In genomic region chr11:128525411-128526243, GRCh38 we compare ENCODE assay signal across 8 cellular contexts.
DNase-seq lines count a peak whose midpoint lies in the region; ATAC-seq and TF ChIP-seq lines count a peak whose summit lies in the region.

No MANE protein-coding gene starts in this region.

- H3K27ac ChIP-seq in IMR-90 (ENCODE audit: insufficient read depth, low read length) (0 out of 2 replicates have a peak overlapping the region, but pooled peaks have one; percentile 17), body of pancreas (peak overlapping the region in 1 of 4 donors; percentile 30)

- CTCF ChIA-PET in IMR-90 (lab: Yijun Ruan, JAX), result no interaction called here

- H3K27me3 ChIP-seq in IMR-90 (ENCODE audit: control insufficient read depth, insufficient read depth, low read length) (no peaks in the 10 kb centered on the region), MG63 (no peaks in the 10 kb centered on the region), body of pancreas (no peaks in the 10 kb centered on the region)

- peaks cover under 1% of the 10 kb centered on the region; the same call in 1 of the 2 replicates for H4K20me1 ChIP-seq in IMR-90 (ENCODE audit: insufficient read depth, low read length)

- 0 out of 4 replicates have a peak overlapping the region, but pooled peaks have one; percentile 17 to 20 for H4K8ac ChIP-seq in IMR-90 (ENCODE audit: low read depth in 2 of 2, low read length in 2 of 2)

- H2AK5ac ChIP-seq in IMR-90 (ENCODE audit: low read depth, low read length), result peak overlapping the region; percentile 22; the same call in 1 of the 2 replicates

- 0 out of 3 replicates have a peak overlapping the region, but pooled peaks have one; percentile 28 for H2BK15ac ChIP-seq in IMR-90 (ENCODE audit: low read depth, low read length)

- H3K4me1 Mint-ChIP-seq in memory B cell, result peaks cover 19% of the 10 kb centered on the region

- no peaks in the 10 kb centered on the region for H3K27me3 Mint-ChIP-seq in memory B cell

- H2BK20ac ChIP-seq in IMR-90 (ENCODE audit: low read depth, low read length), result peak overlapping the region; percentile 52

- no CpG with 5 or more reads among the region's 1 CpG for WGBS in IMR-90 (ENCODE audit: extremely low coverage in 2 of 2, insufficient read length in 1 of 2), 2 experiments
- 24 to 25% methylated on average over 1 of the region's 1 CpG for WGBS in body of pancreas, 2 donors

- H3K79me1 ChIP-seq in IMR-90 (ENCODE audit: low read depth in 1 of 2, low read length in 2 of 2), result peaks cover 0 to 12% of the 10 kb centered on the region in 2 experiments; a peak in 2 of 4 replicates

- no peak overlapping the region for H3K9ac ChIP-seq in IMR-90 (ENCODE audit: low read depth, low read length)

- no peak for ATAC-seq in IMR-90 (ENCODE audit: low read depth)
- no peak for ATAC-seq in memory B cell (ENCODE audit: low read depth)
- no peak for ATAC-seq in GM19455 (IDR thresholded peaks at IDR 0.05; ENCODE audit: unreplicated experiment)
- ATAC-seq in HG03097 (IDR thresholded peaks at IDR 0.05; ENCODE audit: low FRiP score, unreplicated experiment), result no peak
- no peak for ATAC-seq in body of pancreas

- intact Hi-C loops in IMR-90 (cut with micrococcal nuclease) (loop anchor here (10.0 kb wide), 1 partner anchor 309 kb away; no protein-coding TSS in a partner anchor), body of pancreas (cut with DNase I) (no loop called here)

- peak overlapping the region; percentile 37 for H3K18ac ChIP-seq in IMR-90 (ENCODE audit: low read depth, low read length)

- TF ChIP-seq POLR2A in IMR-90 (IDR thresholded peaks at IDR 0.05; ENCODE audit: low read depth, low read length) (no peak), body of pancreas (IDR thresholded peaks at IDR 0.05) (no peak)

- H3K4me1 ChIP-seq in IMR-90 (ENCODE audit: control insufficient read depth, insufficient read depth, low read length) (peaks cover 24% of the 10 kb centered on the region), body of pancreas (peaks cover 26% of the 10 kb centered on the region)

- no peaks in the 10 kb centered on the region for H3K9me3 Mint-ChIP-seq in memory B cell

- 0 out of 2 replicates have a peak overlapping the region, but pooled peaks have one; percentile 15 for H3K4me2 ChIP-seq in IMR-90 (ENCODE audit: low read depth, low read length)

- H3K27ac Mint-ChIP-seq in memory B cell, result peak overlapping the region; percentile 31

- DNase-seq in AG10803 (ENCODE audit: low read depth) (peak; percentile 79), IMR-90 (peak; percentile 74), astrocyte of the cerebellum (ENCODE audit: low read depth) (peak; percentile 52), memory B cell (ENCODE audit: low spot score in 2 of 2) (no peak), MG63 (no peak), body of pancreas (no peak)

- H3K36me3 Mint-ChIP-seq in memory B cell, result peaks cover 2% of the 10 kb centered on the region

- H3K23ac ChIP-seq in IMR-90 (ENCODE audit: low read depth, low read length), result no peak overlapping the region

- peak overlapping the region; percentile 73 for H2BK5ac ChIP-seq in IMR-90 (ENCODE audit: low read depth, low read length, poor library complexity, severe bottlenecking)

- TF ChIP-seq CTCF in AG10803 (conservative IDR thresholded peaks at IDR 0.05; ENCODE audit: low read length), result no peak
- no peak for TF ChIP-seq CTCF in IMR-90 (conservative IDR thresholded peaks at IDR 0.05; ENCODE audit: low read depth, low read length)
- TF ChIP-seq CTCF in astrocyte of the cerebellum (IDR thresholded peaks at IDR 0.05; ENCODE audit: low read depth, low read length, missing control alignments), result no peak
- no peak for TF ChIP-seq CTCF in body of pancreas (IDR thresholded peaks at IDR 0.05)

- H3K14ac ChIP-seq in IMR-90 (replicated peaks; ENCODE audit: low read depth, low read length), result no peak overlapping the region; the same call in 1 of the 2 replicates

- no TSS peak for BruUV-seq in IMR-90 (replicated peaks; lab: Mats Ljungman, UMichigan)

- POLR2A ChIA-PET in IMR-90 (lab: Charles Lee; ENCODE audit: unreplicated experiment), result no interaction called here

- H3K9me3 ChIP-seq in IMR-90 (ENCODE audit: control insufficient read depth, insufficient read depth, low read length) (no peaks in the 10 kb centered on the region), MG63 (no peaks in the 10 kb centered on the region), body of pancreas (no peaks in the 10 kb centered on the region)

- TF ChIP-seq RAD21 in IMR-90 (IDR thresholded peaks at IDR 0.05; ENCODE audit: low read length), result no peak

- no peak overlapping the region for H3K4me3 Mint-ChIP-seq in memory B cell

- H2BK120ac ChIP-seq in IMR-90 (ENCODE audit: low read depth, low read length), result peak overlapping the region; percentile 59; the same call in 1 of the 2 replicates

- no peak overlapping the region for H2AFZ ChIP-seq in IMR-90 (replicated peaks; ENCODE audit: low read length, poor library complexity)

- H3K36me3 ChIP-seq in IMR-90 (ENCODE audit: control insufficient read depth, insufficient read depth, low read length), result no peaks in the 10 kb centered on the region
- H3K36me3 ChIP-seq in MG63, result peaks cover 3% of the 10 kb centered on the region
- H3K36me3 ChIP-seq in body of pancreas (replicated peaks in 1 of 2; ENCODE audit: insufficient read depth in 1 of 2, low read depth in 2 of 2), result no peaks in the 10 kb centered on the region

- H3K4me3 ChIP-seq in AG10803 (ENCODE audit: low read length) (no peak overlapping the region), IMR-90 (ENCODE audit: insufficient read depth, low read depth, low read length) (no peak overlapping the region), astrocyte of the cerebellum (ENCODE audit: low read depth, low read length) (no peak overlapping the region), MG63 (no peak overlapping the region), body of pancreas (no peak overlapping the region)

- peak overlapping the region; percentile 17; the same call in 1 of the 2 replicates for H3K4ac ChIP-seq in IMR-90 (ENCODE audit: low read depth, low read length)

- in situ Hi-C loops in IMR-90 (cut with MboI; ENCODE audit: low sequenced_read_pairs), result no loop called here
- in situ Hi-C loops in astrocyte of the cerebellum (cut with HindIII; ENCODE audit: low sequenced_read_pairs), result loop anchor here (5.0 to 10.0 kb wide), 2 partner anchors 78 to 341 kb away; no protein-coding TSS in a partner anchor

- no peak overlapping the region for H2AK9ac ChIP-seq in IMR-90 (replicated peaks; ENCODE audit: low read depth, low read length, poor library complexity)

- peaks cover 6% of the 10 kb centered on the region for H3K9me1 ChIP-seq in IMR-90 (ENCODE audit: insufficient read depth, low read length)

- H4K91ac ChIP-seq in IMR-90 (ENCODE audit: insufficient read depth, low read depth, low read length), result peak overlapping the region; percentile 72; the same call in 1 of the 2 replicates

- H4K5ac ChIP-seq in IMR-90 (ENCODE audit: low read depth, low read length), result no peak overlapping the region

- 0 out of 2 replicates have a peak overlapping the region, but pooled peaks have one; percentile 14 for H3K56ac ChIP-seq in IMR-90 (ENCODE audit: extremely low read depth, insufficient read depth, low read length)

- dilution Hi-C loops in IMR-90 (cut with HindIII; ENCODE audit: low sequenced_read_pairs, unreplicated experiment), result no loop called here

TF ChIP-seq in IMR-90, 13 proteins besides CTCF, POLR2A, EP300 and RAD21:
- TF ChIP-seq ELK1 (IDR thresholded peaks at IDR 0.05; ENCODE audit: borderline replicate concordance, low read depth, low read length) (no peak), CEBPB (IDR thresholded peaks at IDR 0.05; ENCODE audit: low read depth, low read length) (no peak), RCOR1 (IDR thresholded peaks at IDR 0.05; ENCODE audit: insufficient replicate concordance, low read length) (no peak), RFX5 (IDR thresholded peaks at IDR 0.05; ENCODE audit: low read depth, low read length) (no peak), BHLHE40 (IDR thresholded peaks at IDR 0.05; ENCODE audit: low read depth, low read length) (no peak), MAFK (IDR thresholded peaks at IDR 0.05; ENCODE audit: low read depth, low read length) (no peak), FOS (IDR thresholded peaks at IDR 0.05; ENCODE audit: low read depth, low read length) (0 out of 2 replicates have a peak, but pooled peaks have one; percentile 15), MAZ (IDR thresholded peaks at IDR 0.05; ENCODE audit: borderline replicate concordance, low read depth, low read length) (no peak), USF2 (IDR thresholded peaks at IDR 0.05; ENCODE audit: low read depth, low read length) (no peak)

Comparison
In these comparisons a context has a peak if more than half of its experiments do, and no peak if none do; other contexts are left out.
1. DNase-seq: peak in AG10803 (single experiment), IMR-90 (single experiment) and astrocyte of the cerebellum (single experiment); none in memory B cell (0 of 2), MG63 (single experiment) and body of pancreas (0 of 4).